Comparison of ENCODE assay signal across 8 cellular contexts in the genomic region with DNA sequence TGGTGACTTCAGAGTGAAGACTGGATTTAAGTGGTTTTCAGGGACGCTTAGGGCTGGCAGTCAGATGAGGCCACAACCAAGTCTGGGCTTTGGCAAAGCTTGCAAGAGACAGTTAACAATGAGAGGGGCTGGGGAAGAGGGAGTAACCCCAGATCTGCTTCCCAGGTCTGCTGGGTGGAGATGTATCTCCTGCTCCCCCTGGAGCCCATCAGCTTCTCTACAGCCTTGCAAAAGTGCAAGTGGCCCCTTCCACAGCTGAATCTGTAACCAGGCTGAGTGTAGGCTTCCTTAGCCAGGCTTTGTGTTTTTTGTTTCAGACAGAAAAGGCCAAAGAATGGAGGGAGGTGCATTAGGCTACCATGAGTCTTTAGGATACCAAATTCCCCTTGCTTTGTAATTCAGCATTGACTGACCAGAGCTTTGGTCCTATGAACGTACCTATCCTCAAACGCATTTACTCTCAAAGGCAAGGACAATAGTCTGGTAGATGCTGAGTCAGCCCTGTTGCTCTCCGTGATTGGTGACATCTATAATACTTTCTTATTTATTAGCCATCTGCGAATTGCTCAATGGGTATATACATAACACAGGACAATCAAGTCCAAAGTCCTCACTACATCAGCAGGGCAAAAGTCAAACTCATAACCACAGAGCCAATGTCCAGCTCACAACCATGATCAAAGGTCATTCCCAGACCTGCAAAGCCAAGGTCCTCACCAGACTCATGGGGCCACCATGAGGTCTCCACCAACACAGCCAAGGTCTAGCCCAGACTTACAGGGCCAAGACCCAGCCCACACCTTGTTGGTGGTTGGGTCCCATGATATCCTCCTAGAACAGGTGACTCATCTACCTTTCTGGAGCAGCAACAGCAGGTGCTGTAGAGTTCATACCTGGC. TPM values are rescaled to one million over a fixed set of nuclear protein-coding genes. Genes with fewer than 3 reads are reported as not detected.
DNase-seq lines count a peak whose midpoint lies in the region; ATAC-seq, FAIRE-seq and TF ChIP-seq lines count a peak whose summit lies in the region.

No MANE protein-coding gene starts in this region.

- H3K36me3 ChIP-seq in OCI-LY7 (ENCODE audit: insufficient read depth, low read length) (no peaks in the 10 kb centered on the region), pancreas (no peaks in the 10 kb centered on the region)

- TF ChIP-seq POLR2A in erythroblast (IDR thresholded peaks at IDR 0.05; ENCODE audit: low read length): no peak

- intact Hi-C loops in OCI-LY7 (cut with micrococcal nuclease; ENCODE audit: unreplicated experiment): no loop called here
- intact Hi-C loops in pancreas (cut with DNase I): no loop called here

- no peaks in the 10 kb centered on the region for H3K27me3 ChIP-seq in pancreas

- CTCF ChIA-PET in OCI-LY7 (lab: Charles Lee; ENCODE audit: unreplicated experiment): no interaction called here

- H3K9me2 ChIP-seq in OCI-LY7 (ENCODE audit: insufficient read depth, low read length): no peaks in the 10 kb centered on the region

- no peaks in the 10 kb centered on the region for H4K20me1 ChIP-seq in OCI-LY7 (ENCODE audit: insufficient read depth, low read length)

- H3K27ac ChIP-seq in OCI-LY7 (ENCODE audit: low read depth, low read length, poor library complexity, severe bottlenecking): no peak overlapping the region
- H3K27ac ChIP-seq in pancreas: no peak overlapping the region

- no peak for FAIRE-seq in pancreas (lab: Jason Lieb, UNC)

- WGBS in pancreas, 2 donors: 74 to 83% methylated on average over 5 of the region's 5 CpGs

- DNase-seq in activated effector memory CD4-positive, alpha-beta T cell treated with anti-CD3 and anti-CD28 coated beads, Interleukin-2, amount 50 U/mL, for 16 hours: peak; percentile 58
- no peak for DNase-seq in activated effector memory CD4-positive, alpha-beta T cell treated with Interleukin-2 at 50 U/mL for 16 hours
- DNase-seq in OCI-LY7 (ENCODE audit: low spot score) (peak; percentile 19), erythroblast (lab: John Stamatoyannopoulos, UW) (peak; percentile 33 to 45), pancreas (no peak), NCI-H1092 (lab: John Stamatoyannopoulos, UW) (no peak), dedifferentiated amniotic fluid mesenchymal stem cell (ENCODE audit: extremely low spot score) (no peak)

- no peak overlapping the region for H3K4me3 ChIP-seq in OCI-LY7 (ENCODE audit: low read depth, low read length, poor library complexity, severe bottlenecking)
- H3K4me3 ChIP-seq in pancreas: no peak overlapping the region

- ATAC-seq in pancreas (peak in 3 of 4 donors; percentile 29 to 56 (median 43)), GM18858 (IDR thresholded peaks at IDR 0.05; ENCODE audit: unreplicated experiment) (no peak)

- no peaks in the 10 kb centered on the region for H3K4me1 ChIP-seq in OCI-LY7 (ENCODE audit: insufficient read depth, low read length, poor library complexity, severe bottlenecking)
- H3K4me1 ChIP-seq in pancreas: no peaks in the 10 kb centered on the region

- BruUV-seq in OCI-LY7 (replicated peaks; lab: Mats Ljungman, UMichigan): no TSS peak

- H3K9me3 ChIP-seq in OCI-LY7 (ENCODE audit: low read length) (no peaks in the 10 kb centered on the region), pancreas (no peaks in the 10 kb centered on the region)

- POLR2A ChIA-PET in OCI-LY7 (lab: Charles Lee): interaction anchor here (0.6 kb wide), 1 partner anchor 56 kb away, joined by 6 read pairs; no protein-coding TSS in a partner anchor

- H3K79me2 ChIP-seq in OCI-LY7 (ENCODE audit: insufficient read depth, low read depth, low read length): no peaks in the 10 kb centered on the region

- H2AFZ ChIP-seq in OCI-LY7 (ENCODE audit: low read length): no peak overlapping the region

- TF ChIP-seq CTCF in OCI-LY7 (conservative IDR thresholded peaks at IDR 0.05; ENCODE audit: low read length) (peak; percentile 67), pancreas (IDR thresholded peaks at IDR 0.05) (no peak)

- no peak overlapping the region for H3K4me2 ChIP-seq in OCI-LY7 (ENCODE audit: low read length)

RNA-seq across cellular contexts. Expression of gene CCDC13, which starts 17.1 kb away (rescaled TPM):
- total RNA-seq in OCI-LY7 (2014; rRNA removed; shearing (Covaris generic)): 0.21 and 1.4 TPM in 2 replicates
- total RNA-seq in OCI-LY7 (2022): not detected in 2 replicates
- 1 to 10 TPM in 1 of 6 donors, under 1 TPM in 5; 0.18 to 1.0 (median 0.69) TPM for total RNA-seq in pancreas
- 1 to 10 TPM in 1 of 2 donors, under 1 TPM in 1; 0.65 to 1.3 TPM for polyA plus RNA-seq in pancreas

RNA-seq across cellular contexts. Expression of gene HIGD1A, which starts 48.4 kb away (rescaled TPM):
- total RNA-seq in OCI-LY7 (2014; rRNA removed; shearing (Covaris generic)): 57.9 and 60.4 TPM in 2 replicates
- 75.8 and 76.1 TPM in 2 replicates for total RNA-seq in OCI-LY7 (2022)
- total RNA-seq in pancreas: 10 to 100 TPM; 14.6 to 34.9 (median 27.3) TPM
- 10 to 100 TPM; 32.4 to 56.6 TPM for polyA plus RNA-seq in pancreas

RNA-seq across cellular contexts. Expression of gene ACKR2, which starts 53.3 kb away (rescaled TPM):
- not detected in 2 replicates for total RNA-seq in OCI-LY7 (2014; rRNA removed; shearing (Covaris generic))
- total RNA-seq in OCI-LY7 (2022) (2.0 and 2.9 TPM in 2 replicates), pancreas (1 to 10 TPM in 2 of 6 donors, under 1 TPM in 4; 0.37 to 1.7 (median 0.86) TPM)
- under 1 TPM; 0.09 to 0.80 TPM for polyA plus RNA-seq in pancreas

RNA-seq across cellular contexts. Expression of gene HHATL, which starts 53.3 kb away (rescaled TPM):
- total RNA-seq in OCI-LY7 (2014; rRNA removed; shearing (Covaris generic)): not detected in 2 replicates
- total RNA-seq in OCI-LY7 (2022) (not detected in 2 replicates), pancreas (1 to 10 TPM in 2 of 6 donors, under 1 TPM in 3, not detected in 1; 0.42 to 2.5 (median 1.00) TPM)
- polyA plus RNA-seq in pancreas: 10 to 100 TPM in 1 of 2 donors, 1 to 10 TPM in 1; 4.6 to 17.8 TPM

Comparison
In these comparisons a context has a peak if more than half of its experiments do, and no peak if none do; other contexts are left out.
1. DNase-seq: peak in activated effector memory CD4-positive, alpha-beta T cell treated with anti-CD3 and anti-CD28 coated beads, Interleukin-2, amount 50 U/mL, for 16 hours (single experiment), OCI-LY7 (single experiment) and erythroblast (2 of 2); none in activated effector memory CD4-positive, alpha-beta T cell treated with Interleukin-2 at 50 U/mL for 16 hours (single experiment), pancreas (0 of 6), NCI-H1092 (single experiment) and dedifferentiated amniotic fluid mesenchymal stem cell (single experiment).